ENCODE assay signal across 8 cellular contexts in the genomic region with DNA sequence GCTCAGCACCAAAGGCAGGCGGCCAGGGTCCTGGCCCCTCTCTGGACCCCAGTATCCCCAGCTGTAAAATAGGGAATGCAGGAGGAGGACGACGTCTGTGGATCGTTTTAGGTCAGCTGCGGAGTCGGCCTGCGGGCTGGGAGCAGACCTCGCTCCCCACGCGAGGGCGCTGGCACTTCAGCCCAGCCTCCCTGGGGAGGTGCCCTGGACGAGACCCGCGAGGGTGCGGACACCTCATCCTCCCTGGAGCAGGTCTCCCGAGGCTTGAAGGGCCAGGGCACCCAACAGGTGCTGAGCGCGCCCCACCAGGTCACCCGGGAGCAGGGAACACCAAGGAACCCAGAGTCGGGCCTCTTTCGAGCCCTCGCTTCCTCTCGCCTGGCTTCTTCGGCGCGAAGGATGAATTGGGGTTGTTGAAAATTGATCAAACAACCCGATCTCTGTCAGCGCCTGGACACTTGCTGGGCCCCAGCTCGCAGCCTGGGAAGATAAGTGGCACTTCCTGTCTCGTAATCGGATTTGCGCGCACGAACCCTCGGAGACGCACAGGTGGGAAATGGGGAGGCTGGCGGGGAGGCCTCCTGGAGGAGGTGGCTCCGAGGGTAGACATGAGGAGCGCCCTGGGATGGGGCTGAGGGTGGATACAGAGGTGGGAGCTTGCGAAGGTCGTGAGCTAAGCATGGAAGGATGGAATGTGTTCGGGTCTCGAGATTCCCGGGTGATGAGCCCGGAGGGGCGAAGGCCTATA. TPM values are rescaled to one million over a fixed set of nuclear protein-coding genes. Genes with fewer than 3 reads are reported as not detected.
DNase-seq lines count a peak whose midpoint lies in the region; ATAC-seq and TF ChIP-seq lines count a peak whose summit lies in the region.

No MANE protein-coding gene starts in this region.

- 3% methylated on average over 43 of the region's 46 CpGs for WGBS in hepatocyte (ENCODE audit: low lambda C conversion rate, missing lambda C conversion rate)

- H3K4me1 ChIP-seq in hepatocyte (ENCODE audit: insufficient read depth) (peaks cover 29% of the 10 kb centered on the region), gastrocnemius medialis (peaks cover 9 to 16% of the 10 kb centered on the region in 2 donors)

- H3K9me2 ChIP-seq in hepatocyte (replicated peaks; ENCODE audit: insufficient read depth), result no peaks in the 10 kb centered on the region

- H3K27ac ChIP-seq in hepatocyte (peak overlapping the region; percentile 76), gastrocnemius medialis (peak overlapping the region in 2 of 4 donors; percentile 4 to 15)

- H3K27me3 ChIP-seq in hepatocyte (peaks cover 36% of the 10 kb centered on the region), gastrocnemius medialis (peaks cover 20 to 27% (median 25%) of the 10 kb centered on the region in 3 donors)

- H3K4me2 ChIP-seq in hepatocyte, result peak overlapping the region; percentile 94

- H3K36me3 ChIP-seq in hepatocyte (replicated peaks; ENCODE audit: insufficient read depth, low read depth) (no peaks in the 10 kb centered on the region), gastrocnemius medialis (no peaks in the 10 kb centered on the region)

- no peak for TF ChIP-seq POLR2A in gastrocnemius medialis (IDR thresholded peaks at IDR 0.05)

- H3K79me2 ChIP-seq in hepatocyte, result peaks cover 2% of the 10 kb centered on the region

- in situ Hi-C loops in gastrocnemius medialis (cut with MboI; ENCODE audit: low sequenced_read_pairs in 4 of 4), result no loop called here

- peak overlapping the region; percentile 81 for H2AFZ ChIP-seq in hepatocyte

- H4K20me1 ChIP-seq in hepatocyte (ENCODE audit: insufficient read depth, poor library complexity, severe bottlenecking), result no peaks in the 10 kb centered on the region

- H3K4me3 ChIP-seq in hepatocyte, result peak overlapping the region; percentile 90
- H3K4me3 ChIP-seq in gastrocnemius medialis, result peak overlapping the region; percentile 38 to 57 (median 48)

- peak; percentile 24 for ATAC-seq in HG03139 (IDR thresholded peaks at IDR 0.05; ENCODE audit: unreplicated experiment)
- peak; percentile 31 to 41 for ATAC-seq in gastrocnemius medialis
- ATAC-seq in GM18870 (IDR thresholded peaks at IDR 0.05; ENCODE audit: unreplicated experiment), result no peak

- DNase-seq in NCI-H1417 (lab: John Stamatoyannopoulos, UW) (peak in 2 of 3 experiments; percentile 70 to 78), NCI-H1417 treated with DMSO at 0.1 percent for 48 hours (lab: John Stamatoyannopoulos, UW) (no peak), SW480 (ENCODE audit: low spot score) (peak; percentile 59), amniotic epithelial cell (ENCODE audit: low read depth) (peak; percentile 15), hepatocyte (ENCODE audit: low spot score) (peak; percentile 82), gastrocnemius medialis (no peak)

- no peaks in the 10 kb centered on the region for H3K9me3 ChIP-seq in hepatocyte (ENCODE audit: low read depth)
- no peaks in the 10 kb centered on the region for H3K9me3 ChIP-seq in gastrocnemius medialis

- intact Hi-C loops in gastrocnemius medialis (cut with DNase I; ENCODE audit: low total_unique reads), result loop anchor here (5.0 kb wide), 1 partner anchor 45 kb away; no protein-coding TSS in a partner anchor

- TF ChIP-seq CTCF in hepatocyte (IDR thresholded peaks at IDR 0.05; ENCODE audit: poor library complexity) (peak; percentile 63), gastrocnemius medialis (IDR thresholded peaks at IDR 0.05 in 4 of 5, conservative IDR thresholded peaks at IDR 0.05 in 1 of 5) (peak in 3 of 5 experiments; percentile 35 to 51 (median 40))

RNA-seq across cellular contexts. Expression of a gene that starts 0.6 kb away (rescaled TPM):
- total RNA-seq in hepatocyte (12.2 and 19.2 TPM in 2 replicates), gastrocnemius medialis (1 to 10 TPM; 1.7 to 8.7 (median 3.2) TPM)
- polyA plus RNA-seq in hepatocyte, result 17.3 and 17.5 TPM in 2 replicates

Comparison
In these comparisons a context has a peak if more than half of its experiments do, and no peak if none do; other contexts are left out.
1. DNase-seq: peak in NCI-H1417 (2 of 3), SW480 (single experiment), amniotic epithelial cell (single experiment) and hepatocyte (single experiment); none in NCI-H1417 treated with DMSO at 0.1 percent for 48 hours (single experiment) and gastrocnemius medialis (0 of 2).